Comparison of ENCODE assay signal across 8 cellular contexts in genomic region chr12:27524489-27524835, GRCh38. TPM values are rescaled to one million over a fixed set of nuclear protein-coding genes. Genes with fewer than 3 reads are reported as not detected.
DNase-seq lines count a peak whose midpoint lies in the region; ATAC-seq, FAIRE-seq and TF ChIP-seq lines count a peak whose summit lies in the region.

No MANE protein-coding gene starts in this region.

- peak overlapping the region; percentile 91 for H3K27ac Mint-ChIP-seq in mesothelial cell of epicardium

- SMC1A ChIA-PET in GM12878 (lab: Charles Lee; ENCODE audit: uncharacterized antibody, unreplicated experiment), result interaction anchor here (0.8 to 1.6 kb wide), 5 partner anchors 8 to 36 kb away, joined by 3 to 11 read pairs (median 4); no protein-coding TSS in a partner anchor

- TF ChIP-seq CTCF in A673 (conservative IDR thresholded peaks at IDR 0.05; ENCODE audit: low read depth, low read length) (no peak), GM12878 (IDR thresholded peaks at IDR 0.05 in 2 of 3, conservative IDR thresholded peaks at IDR 0.05 in 1 of 3; ENCODE audit: control insufficient read depth in 2 of 3, extremely low read depth in 1 of 3, insufficient read depth in 1 of 3, low read depth in 3 of 3, low read length in 3 of 3) (no peak), mesothelial cell of epicardium (IDR thresholded peaks at IDR 0.05; ENCODE audit: unreplicated experiment) (no peak)

- H3K36me3 Mint-ChIP-seq in mesothelial cell of epicardium, result no peaks in the 10 kb centered on the region

- H3K4me3 ChIP-seq in A673 (ENCODE audit: low read depth, low read length, poor library complexity, severe bottlenecking), result peak overlapping the region; percentile 69
- peak overlapping the region; percentile 73 for H3K4me3 ChIP-seq in GM12878

- no peaks in the 10 kb centered on the region for H3K27me3 ChIP-seq in A673 (replicated peaks; ENCODE audit: insufficient read depth, low read depth, low read length, poor library complexity)
- H3K27me3 ChIP-seq in GM12878 (replicated peaks in 1 of 2; ENCODE audit: control insufficient read depth in 2 of 2, insufficient read depth in 2 of 2, low read length in 1 of 2), result no peaks in the 10 kb centered on the region

- H3K79me2 ChIP-seq in GM12878 (ENCODE audit: control insufficient read depth, insufficient read depth, low read length), result peaks cover 22% of the 10 kb centered on the region

- BruUV-seq in A673 (replicated peaks; lab: Mats Ljungman, UMichigan), result no TSS peak
- no TSS peak for BruUV-seq in GM12878 (replicated peaks; lab: Mats Ljungman, UMichigan)

- H3K27ac ChIP-seq in A673 (ENCODE audit: low read depth, low read length, poor library complexity, severe bottlenecking) (peak overlapping the region; percentile 72), GM12878 (ENCODE audit: control insufficient read depth, insufficient read depth) (peak overlapping the region; percentile 58)

- intact Hi-C loops in A673 (cut with micrococcal nuclease; ENCODE audit: unreplicated experiment), result loop anchor here (5.0 kb wide), 1 partner anchor 93 kb away; no protein-coding TSS in a partner anchor
- intact Hi-C loops in GM12878 (cut with micrococcal nuclease; ENCODE audit: unreplicated experiment), result loop anchor here (2.0 kb wide), 1 partner anchor 90 kb away; no protein-coding TSS in a partner anchor

- no peaks in the 10 kb centered on the region for H4K20me1 ChIP-seq in GM12878 (ENCODE audit: control insufficient read depth, insufficient read depth)

- H3K9me3 ChIP-seq in A673 (ENCODE audit: low read depth, low read length, poor library complexity, severe bottlenecking) (no peaks in the 10 kb centered on the region), GM12878 (replicated peaks; ENCODE audit: control insufficient read depth, insufficient read depth, low read length) (no peaks in the 10 kb centered on the region; the same call in 2 of the 3 replicates)

- TF ChIP-seq POLR2A in GM12878 (IDR thresholded peaks at IDR 0.05; ENCODE audit: low read depth, low read length), result no peak

- in situ Hi-C loops in GM12878 (cut with MboI), result no loop called here

- no peaks in the 10 kb centered on the region for H3K9me3 Mint-ChIP-seq in mesothelial cell of epicardium

- no peaks in the 10 kb centered on the region for H3K36me3 ChIP-seq in A673 (ENCODE audit: insufficient read depth, low read length, poor library complexity, severe bottlenecking)
- no peaks in the 10 kb centered on the region for H3K36me3 ChIP-seq in GM12878 (ENCODE audit: control insufficient read depth in 2 of 2, insufficient read depth in 2 of 2, low read length in 1 of 2)

- peaks cover 34% of the 10 kb centered on the region for H3K4me1 ChIP-seq in A673 (ENCODE audit: insufficient read depth, low read length, poor library complexity, severe bottlenecking)
- H3K4me1 ChIP-seq in GM12878 (ENCODE audit: control insufficient read depth, insufficient read depth, low read length), result no peaks in the 10 kb centered on the region

- H3K4me2 ChIP-seq in GM12878 (ENCODE audit: control insufficient read depth, insufficient read depth), result peak overlapping the region; percentile 80; the same call in 1 of the 2 replicates

- peak overlapping the region; percentile 98 for H2AFZ ChIP-seq in GM12878 (ENCODE audit: control insufficient read depth, low read depth, low read length)

- no peak for DNase-seq in A673 (ENCODE audit: low spot score)
- DNase-seq in GM12878 (ENCODE audit: low read depth, low spot score), result no peak
- DNase-seq in mesothelial cell of epicardium (ENCODE audit: low spot score in 2 of 2, unreplicated experiment in 2 of 2), result no peak
- no peak for DNase-seq in dedifferentiated amniotic fluid mesenchymal stem cell (ENCODE audit: extremely low spot score)
- DNase-seq in SHP77 (lab: John Stamatoyannopoulos, UW), result no peak

- RAD21 ChIA-PET in GM12878 (lab: Charles Lee; ENCODE audit: unreplicated experiment), result interaction anchor here (0.8 to 1.0 kb wide), 2 partner anchors 10 to 90 kb away, joined by 3 to 4 read pairs; no protein-coding TSS in a partner anchor

- no peak for TF ChIP-seq EP300 in GM12878 (IDR thresholded peaks at IDR 0.05; ENCODE audit: borderline replicate concordance in 1 of 2, control insufficient read depth in 1 of 2, low read depth in 2 of 2, low read length in 2 of 2)

- CTCF ChIA-PET in A673 (lab: Charles Lee) (interaction anchor here (0.6 kb wide), 2 partner anchors 25 to 111 kb away, joined by 3 to 4 read pairs; no protein-coding TSS in a partner anchor), GM12878 (lab: Yijun Ruan, JAX) (interaction anchor here (1.3 to 2.7 kb wide), 4 partner anchors 11 to 128 kb away, joined by 3 to 8 read pairs (median 6); no protein-coding TSS in a partner anchor)

- peaks cover 67% of the 10 kb centered on the region for H3K4me1 Mint-ChIP-seq in mesothelial cell of epicardium

- no peak for TF ChIP-seq RAD21 in GM12878 (IDR thresholded peaks at IDR 0.05; ENCODE audit: insufficient read depth, low read depth, low read length)

- ATAC-seq in HG02610 (IDR thresholded peaks at IDR 0.05; ENCODE audit: unreplicated experiment), result peak; percentile 1
- peak; percentile 13 for ATAC-seq in GM12878
- ATAC-seq in HG02571 (IDR thresholded peaks at IDR 0.05; ENCODE audit: unreplicated experiment), result no peak
- ATAC-seq in HG02763 (IDR thresholded peaks at IDR 0.05; ENCODE audit: unreplicated experiment), result no peak

- H3K4me3 Mint-ChIP-seq in mesothelial cell of epicardium, result peak overlapping the region; percentile 78

- H3K27me3 Mint-ChIP-seq in mesothelial cell of epicardium (ENCODE audit: low read depth), result no peaks in the 10 kb centered on the region

- POLR2A ChIA-PET in A673 (lab: Charles Lee; ENCODE audit: low non-redundant PET), result interaction anchor here (0.6 kb wide), 1 partner anchor 34 kb away, joined by 3 read pairs; no protein-coding TSS in a partner anchor
- POLR2A ChIA-PET in GM12878 (lab: Charles Lee), result interaction anchor here (1.1 to 2.0 kb wide), 2 partner anchors 11 to 22 kb away, joined by 4 read pairs; no protein-coding TSS in a partner anchor

- peak overlapping the region; percentile 69 for H3K9ac ChIP-seq in GM12878 (ENCODE audit: control insufficient read depth, insufficient read depth, low read length)

- WGBS in GM12878 (ENCODE audit: insufficient coverage, insufficient replicate concordance, low lambda C conversion rate, missing lambda C conversion rate), result 1% methylated on average over 8 of the region's 8 CpGs

- no peak for FAIRE-seq in GM12878 (lab: Jason Lieb, UNC)

TF ChIP-seq in GM12878, 131 proteins besides CTCF, POLR2A, EP300 and RAD21:
- TF ChIP-seq FOS (IDR thresholded peaks at IDR 0.05; ENCODE audit: borderline replicate concordance, extremely low read depth, insufficient read length), result no peak
- no peak for TF ChIP-seq E4F1 (IDR thresholded peaks at IDR 0.05; ENCODE audit: borderline replicate concordance, partially characterized antibody)

RNA-seq across cellular contexts. Expression of gene PPFIBP1, which starts 0.5 kb away (rescaled TPM):
- total RNA-seq in A673 (2021), result 41.2 and 49.1 TPM in 2 replicates
- total RNA-seq in GM12878 (2013; cell fraction: nucleolus; rRNA removed), result 239 and 251 TPM in 2 replicates
- 3.8 and 4.7 TPM in 2 replicates for total RNA-seq in GM12878 (2014; rRNA removed)
- total RNA-seq in GM12878 (2014; rRNA removed; fragmentation: Illumina TruSeq; extraction: Trizol), result 2.6 and 3.8 TPM in 2 replicates
- total RNA-seq in GM12878 (2021), result 3.8 and 4.2 TPM in 2 replicates
- 10.0 TPM for polyA plus RNA-seq in GM12878 (2011; ENCODE audit: low read depth)
- 7.8 and 9.4 TPM in 2 replicates for polyA plus RNA-seq in GM12878 (2011; rRNA removed)
- polyA plus RNA-seq in GM12878 (2011; cell fraction: cytosol; rRNA removed), result 3.5 and 3.6 TPM in 2 replicates
- 9.8 and 10.8 TPM in 2 replicates for polyA plus RNA-seq in GM12878 (2011; cell fraction: nucleus; rRNA removed)
- polyA plus RNA-seq in GM12878 (2012), result 11.3 and 22.7 TPM in 2 replicates
- 3.5 and 4.7 TPM in 2 replicates for polyA plus RNA-seq in GM12878 (2014; fragmentation: Illumina TruSeq; extraction: Trizol)
- under 1 TPM; 0.47 to 0.55 TPM for polyA plus RNA-seq in GM12878 (2014; fragmentation: Nextera tagmentation; extraction: Ambion mirVana)
- 1.9 and 2.8 TPM in 2 replicates for polyA plus RNA-seq in GM12878 (2014; rRNA removed)
- polyA plus RNA-seq in GM12878 (2016; fragmentation: Nextera tagmentation; extraction: Ambion mirVana), result 1 to 10 TPM; 4.7 to 6.8 TPM
- polyA minus RNA-seq in GM12878 (2011; rRNA and poly(A)+ RNA removed), result 12.4 and 14.4 TPM in 2 replicates
- 3.6 TPM in 2 replicates for polyA minus RNA-seq in GM12878 (2011; cell fraction: cytosol; rRNA and poly(A)+ RNA removed)
- 10.6 and 12.5 TPM in 2 replicates for polyA minus RNA-seq in GM12878 (2011; cell fraction: nucleus; rRNA and poly(A)+ RNA removed)
- total RNA-seq in mesothelial cell of epicardium, result 101 to 105 TPM (median 102 TPM) in 3 replicates

Comparison
In these comparisons a context has a peak if more than half of its experiments do, and no peak if none do; other contexts are left out.
1. ATAC-seq: peak in HG02610 (single experiment) and GM12878 (single experiment); none in HG02571 (single experiment) and HG02763 (single experiment).